Comparison of ENCODE assay signal across 9 cellular contexts in genomic region chr10:27360581-27361172, GRCh38.
A peak's percentile ranks its signal among the peaks of the same experiment; 100 is the strongest.
DNase-seq lines count a peak whose midpoint lies in the region; ATAC-seq and TF ChIP-seq lines count a peak whose summit lies in the region.
"Had no signal": no experiment of that assay in that cellular context is flagged by ENCODE, and none has a peak within 500 bp of the region (broad histone marks: within the 10 kb centered on the region; RNA-seq: fewer than 3 reads in every experiment).

No MANE protein-coding gene starts in this region.

- no peak overlapping the region for H3K27ac Mint-ChIP-seq in CD4-positive, alpha-beta T cell
- H3K27ac Mint-ChIP-seq in activated CD4-positive, alpha-beta memory T cell treated with anti-CD3 and anti-CD28 coated beads, Interleukin-2, amount 10 ng/mL, durations not matched to agents 7 days and 5 days = no peak overlapping the region

- no peak overlapping the region for H3K18ac ChIP-seq in mesendoderm (ENCODE audit: low read length)

- H2BK120ac ChIP-seq in mesendoderm (ENCODE audit: low read depth, low read length) = no peak overlapping the region

- no peaks in the 10 kb centered on the region for H3K36me3 ChIP-seq in effector memory CD4-positive, alpha-beta T cell (ENCODE audit: control insufficient read depth, insufficient read depth, low read length)
- no peaks in the 10 kb centered on the region for H3K36me3 ChIP-seq in mesendoderm (ENCODE audit: control insufficient read depth, insufficient read depth, low read length)

- peak; percentile 100 for ATAC-seq in CD4-positive, alpha-beta T cell (ENCODE audit: poor library complexity)
- peak; percentile 98 for ATAC-seq in GM19351 (IDR thresholded peaks at IDR 0.05; ENCODE audit: unreplicated experiment)
- peak; percentile 89 for ATAC-seq in HG03442 (IDR thresholded peaks at IDR 0.05; ENCODE audit: unreplicated experiment)

- no peak overlapping the region for H3K4me3 ChIP-seq in effector memory CD4-positive, alpha-beta T cell (ENCODE audit: insufficient read depth, low read depth, low read length, poor library complexity, severe bottlenecking)
- no peak overlapping the region for H3K4me3 ChIP-seq in mesendoderm (ENCODE audit: low read length)
- H3K4me3 ChIP-seq: SK-N-MC had no signal

- H3K4me2 ChIP-seq in mesendoderm (ENCODE audit: low read length) = no peak overlapping the region

- H4K5ac ChIP-seq in mesendoderm (ENCODE audit: low read length) = no peak overlapping the region

- H3K27ac ChIP-seq in CD4-positive, alpha-beta T cell (ENCODE audit: low read depth, low read length) = no peak overlapping the region
- no peak overlapping the region for H3K27ac ChIP-seq in effector memory CD4-positive, alpha-beta T cell (ENCODE audit: insufficient read depth, low read length, poor library complexity, severe bottlenecking)
- H3K27ac ChIP-seq in mesendoderm (ENCODE audit: low read depth, low read length) = no peak overlapping the region
- H3K27ac ChIP-seq: SK-N-MC had no signal

- no CpG with 5 or more reads among the region's 3 CpGs for WGBS in mesendoderm (ENCODE audit: extremely low coverage, insufficient coverage, low lambda C conversion rate)

- H3K4me3 Mint-ChIP-seq in CD4-positive, alpha-beta T cell = no peak overlapping the region
- H3K4me3 Mint-ChIP-seq in activated CD4-positive, alpha-beta memory T cell treated with anti-CD3 and anti-CD28 coated beads, Interleukin-2, amount 10 ng/mL, durations not matched to agents 7 days and 5 days = no peak overlapping the region

- H2BK5ac ChIP-seq in mesendoderm (ENCODE audit: low read length) = no peak overlapping the region

- H3K9ac ChIP-seq in mesendoderm (ENCODE audit: low read length) = no peak overlapping the region

- peak; percentile 93 for TF ChIP-seq CTCF in CD4-positive, alpha-beta T cell (IDR thresholded peaks at IDR 0.05)

- H3K4me1 ChIP-seq in effector memory CD4-positive, alpha-beta T cell (ENCODE audit: control insufficient read depth, insufficient read depth, low read length, poor library complexity, severe bottlenecking) = no peaks in the 10 kb centered on the region
- no peaks in the 10 kb centered on the region for H3K4me1 ChIP-seq in mesendoderm (ENCODE audit: control insufficient read depth, low read depth, low read length)

- no peak overlapping the region for H2AK5ac ChIP-seq in mesendoderm (ENCODE audit: low read length)

- no peak overlapping the region for H3K23ac ChIP-seq in mesendoderm (ENCODE audit: low read length)

- no peaks in the 10 kb centered on the region for H3K79me2 ChIP-seq in mesendoderm (ENCODE audit: control insufficient read depth, insufficient read depth, low read length)

- POLR2A ChIA-PET in CD4-positive, alpha-beta T cell (lab: Charles Lee) = interaction anchor here (0.5 to 1.0 kb wide), 3 partner anchors 11 to 121 kb away, joined by 3 to 4 read pairs (median 3); no protein-coding TSS in a partner anchor
- POLR2A ChIA-PET in activated CD4-positive, alpha-beta memory T cell treated with anti-CD3 and anti-CD28 coated beads, Interleukin-2, amount 10 ng/mL, durations not matched to agents 7 days and 5 days (lab: Charles Lee) = no interaction called here

- no peaks in the 10 kb centered on the region for H3K79me1 ChIP-seq in mesendoderm (ENCODE audit: low read length)

- no peaks in the 10 kb centered on the region for H3K9me3 ChIP-seq in CD4-positive, alpha-beta T cell (ENCODE audit: control insufficient read depth, low read length)
- H3K9me3 ChIP-seq in effector memory CD4-positive, alpha-beta T cell (ENCODE audit: control insufficient read depth, low read length) = no peaks in the 10 kb centered on the region

- H3K36me3 Mint-ChIP-seq in CD4-positive, alpha-beta T cell (ENCODE audit: low read depth) = no peaks in the 10 kb centered on the region
- no peaks in the 10 kb centered on the region for H3K36me3 Mint-ChIP-seq in activated CD4-positive, alpha-beta memory T cell treated with anti-CD3 and anti-CD28 coated beads, Interleukin-2, amount 10 ng/mL, durations not matched to agents 7 days and 5 days (ENCODE audit: low read depth)

- H3K4ac ChIP-seq in mesendoderm (ENCODE audit: low read depth, low read length) = no peak overlapping the region

- DNase-seq in CD4-positive, alpha-beta T cell = peak; percentile 70 to 85 (median 78)
- DNase-seq in NCI-H69 (lab: John Stamatoyannopoulos, UW) (peak; percentile 71), mesendoderm (peak; percentile 76)
- peak; percentile 85 for DNase-seq in activated CD4-positive, alpha-beta memory T cell treated with anti-CD3 and anti-CD28 coated beads, Interleukin-2, amount 10 ng/mL, durations not matched to agents 7 days and 5 days
- peak; percentile 59 to 75 (median 64) for DNase-seq in effector memory CD4-positive, alpha-beta T cell
- DNase-seq in stimulated activated CD8-positive, alpha-beta memory T cell treated with anti-CD3 and anti-CD28 coated beads, Interleukin-2, amount 100 ng/mL, for 48 hours (ENCODE audit: low read depth in 2 of 2) = peak; percentile 54 to 70

- no peaks in the 10 kb centered on the region for H3K27me3 ChIP-seq in CD4-positive, alpha-beta T cell (ENCODE audit: control insufficient read depth, insufficient read depth, low read length)
- no peaks in the 10 kb centered on the region for H3K27me3 ChIP-seq in effector memory CD4-positive, alpha-beta T cell (replicated peaks; ENCODE audit: control insufficient read depth, insufficient read depth, low read length, poor library complexity, severe bottlenecking)
- no peaks in the 10 kb centered on the region for H3K27me3 ChIP-seq in mesendoderm (ENCODE audit: insufficient read depth, low read length, poor library complexity)

- no peak overlapping the region for H3K56ac ChIP-seq in mesendoderm (ENCODE audit: low read length)

- no peaks in the 10 kb centered on the region for H3K27me3 Mint-ChIP-seq in CD4-positive, alpha-beta T cell
- peaks cover 4% of the 10 kb centered on the region for H3K27me3 Mint-ChIP-seq in activated CD4-positive, alpha-beta memory T cell treated with anti-CD3 and anti-CD28 coated beads, Interleukin-2, amount 10 ng/mL, durations not matched to agents 7 days and 5 days

- H2BK15ac ChIP-seq in mesendoderm (replicated peaks; ENCODE audit: low read depth) = no peak overlapping the region

- intact Hi-C loops in CD4-positive, alpha-beta T cell (cut with DNase I, micrococcal nuclease) = loop anchor here (1.0 to 10.0 kb wide), 6 partner anchors 136 to 1026 kb away; no protein-coding TSS in a partner anchor

- no peaks in the 10 kb centered on the region for H3K9me3 Mint-ChIP-seq in CD4-positive, alpha-beta T cell
- no peaks in the 10 kb centered on the region for H3K9me3 Mint-ChIP-seq in activated CD4-positive, alpha-beta memory T cell treated with anti-CD3 and anti-CD28 coated beads, Interleukin-2, amount 10 ng/mL, durations not matched to agents 7 days and 5 days

- no peaks in the 10 kb centered on the region for H3K4me1 Mint-ChIP-seq in CD4-positive, alpha-beta T cell (ENCODE audit: low read depth)
- peaks cover 3% of the 10 kb centered on the region for H3K4me1 Mint-ChIP-seq in activated CD4-positive, alpha-beta memory T cell treated with anti-CD3 and anti-CD28 coated beads, Interleukin-2, amount 10 ng/mL, durations not matched to agents 7 days and 5 days

- H4K8ac ChIP-seq in mesendoderm (ENCODE audit: low read depth, low read length) = no peak overlapping the region

- CTCF ChIA-PET in CD4-positive, alpha-beta T cell (lab: Charles Lee) = interaction anchor here (0.6 to 2.3 kb wide), 6 partner anchors 15 to 192 kb away, joined by 3 to 19 read pairs (median 3); no protein-coding TSS in a partner anchor
- CTCF ChIA-PET in activated CD4-positive, alpha-beta memory T cell treated with anti-CD3 and anti-CD28 coated beads, Interleukin-2, amount 10 ng/mL, durations not matched to agents 7 days and 5 days (lab: Charles Lee) = interaction anchor here (0.7 to 2.0 kb wide), 8 partner anchors 9 to 1019 kb away, joined by 3 to 10 read pairs (median 3); no protein-coding TSS in a partner anchor
